8 cellular contexts compared by ENCODE assay signal in genomic region chr19:38316477-38317067, GRCh38. TPM values are rescaled to one million over a fixed set of nuclear protein-coding genes. Genes with fewer than 3 reads are reported as not detected.
DNase-seq lines count a peak whose midpoint lies in the region; ATAC-seq and TF ChIP-seq lines count a peak whose summit lies in the region.

No MANE protein-coding gene starts in this region.

- H3K4me3 ChIP-seq in AG10803 (ENCODE audit: low read length), result peak overlapping the region; percentile 49
- peak overlapping the region in 2 of 3 donors; percentile 35 to 66 for H3K4me3 ChIP-seq in liver (ENCODE audit: low read depth in 1 of 3, low read length in 3 of 3)
- peak overlapping the region in 3 of 4 donors; percentile 61 to 65 (median 62) for H3K4me3 ChIP-seq in upper lobe of left lung

- H3K4me3 Mint-ChIP-seq in activated naive CD8-positive, alpha-beta T cell treated with anti-CD3 and anti-CD28 coated beads, Interleukin-2, amount 10 ng/mL, durations not matched to agents 7 days and 5 days, result peak overlapping the region; percentile 90

- no peaks in the 10 kb centered on the region for H3K9me3 Mint-ChIP-seq in activated naive CD8-positive, alpha-beta T cell treated with anti-CD3 and anti-CD28 coated beads, Interleukin-2, amount 10 ng/mL, durations not matched to agents 7 days and 5 days

- TF ChIP-seq EP300 in upper lobe of left lung (IDR thresholded peaks at IDR 0.05), result no peak

- H3K27ac Mint-ChIP-seq in activated naive CD8-positive, alpha-beta T cell treated with anti-CD3 and anti-CD28 coated beads, Interleukin-2, amount 10 ng/mL, durations not matched to agents 7 days and 5 days, result peak overlapping the region; percentile 91

- no peaks in the 10 kb centered on the region for H3K36me3 ChIP-seq in liver (ENCODE audit: control insufficient read depth in 4 of 4, insufficient read depth in 3 of 4, low read depth in 1 of 4, low read length in 3 of 4)
- H3K36me3 ChIP-seq in upper lobe of left lung, result no peaks in the 10 kb centered on the region

- peak; percentile 8 for ATAC-seq in activated naive CD8-positive, alpha-beta T cell treated with anti-CD3 and anti-CD28 coated beads, Interleukin-2, amount 10 ng/mL, durations not matched to agents 7 days and 5 days (ENCODE audit: low read depth)
- ATAC-seq in upper lobe of left lung (ENCODE audit: low FRiP score in 2 of 2) (no peak), GM21360 (IDR thresholded peaks at IDR 0.05; ENCODE audit: unreplicated experiment) (no peak)

- H3K27ac ChIP-seq in liver (ENCODE audit: low read depth in 1 of 2, low read length in 2 of 2), result peak overlapping the region; percentile 66 to 83
- peak overlapping the region; percentile 77 to 88 (median 82) for H3K27ac ChIP-seq in upper lobe of left lung

- 33% methylated on average over 8 of the region's 8 CpGs for WGBS in liver
- 30 to 36% methylated on average over 8 of the region's 8 CpGs for WGBS in upper lobe of left lung, 2 donors

- no peaks in the 10 kb centered on the region for H3K36me3 Mint-ChIP-seq in activated naive CD8-positive, alpha-beta T cell treated with anti-CD3 and anti-CD28 coated beads, Interleukin-2, amount 10 ng/mL, durations not matched to agents 7 days and 5 days

- H3K27me3 Mint-ChIP-seq in activated naive CD8-positive, alpha-beta T cell treated with anti-CD3 and anti-CD28 coated beads, Interleukin-2, amount 10 ng/mL, durations not matched to agents 7 days and 5 days, result no peaks in the 10 kb centered on the region

- H3K9ac ChIP-seq in liver (ENCODE audit: low read depth in 1 of 2, low read length in 2 of 2), result peak overlapping the region in 1 of 2 donors; percentile 45

- POLR2A ChIA-PET in HEK293T (lab: Yijun Ruan, JAX), result no interaction called here
- POLR2A ChIA-PET in activated naive CD8-positive, alpha-beta T cell treated with anti-CD3 and anti-CD28 coated beads, Interleukin-2, amount 10 ng/mL, durations not matched to agents 7 days and 5 days (lab: Charles Lee), result no interaction called here

- no peak for TF ChIP-seq RAD21 in liver (IDR thresholded peaks at IDR 0.05)

- no peaks in the 10 kb centered on the region for H3K27me3 ChIP-seq in liver (ENCODE audit: control insufficient read depth in 4 of 4, insufficient read depth in 4 of 4, low read length in 3 of 4)
- H3K27me3 ChIP-seq in upper lobe of left lung, result no peaks in the 10 kb centered on the region

- H3K9me3 ChIP-seq in liver (ENCODE audit: control insufficient read depth in 4 of 4, low read length in 3 of 4) (no peaks in the 10 kb centered on the region), upper lobe of left lung (no peaks in the 10 kb centered on the region)

- H3K4me1 ChIP-seq in liver (ENCODE audit: control insufficient read depth in 4 of 4, insufficient read depth in 4 of 4, low read length in 3 of 4) (peaks cover 0 to 21% (median 12%) of the 10 kb centered on the region in 4 donors), upper lobe of left lung (peaks cover 34 to 64% (median 46%) of the 10 kb centered on the region in 4 donors)

- CTCF ChIA-PET in HEK293T (lab: Yijun Ruan, JAX), result no interaction called here

- no peak for TF ChIP-seq POLR2A in upper lobe of left lung (IDR thresholded peaks at IDR 0.05)

- DNase-seq in AG10803 (ENCODE audit: low read depth), result no peak
- peak; percentile 36 for DNase-seq in HEK293T (ENCODE audit: extremely low spot score)
- no peak for DNase-seq in activated naive CD8-positive, alpha-beta T cell treated with anti-CD3 and anti-CD28 coated beads, Interleukin-2, amount 10 ng/mL, durations not matched to agents 7 days and 5 days
- no peak for DNase-seq in upper lobe of left lung
- DNase-seq in NCI-H2029 treated with DMSO at 0.1 percent for 48 hours (lab: John Stamatoyannopoulos, UW), result no peak
- DNase-seq in kidney glomerular epithelial cell (lab: John Stamatoyannopoulos, UW), result no peak

- peaks cover 38% of the 10 kb centered on the region for H3K4me1 Mint-ChIP-seq in activated naive CD8-positive, alpha-beta T cell treated with anti-CD3 and anti-CD28 coated beads, Interleukin-2, amount 10 ng/mL, durations not matched to agents 7 days and 5 days

- no peak for TF ChIP-seq CTCF in AG10803 (conservative IDR thresholded peaks at IDR 0.05; ENCODE audit: low read length)
- no peak for TF ChIP-seq CTCF in liver (IDR thresholded peaks at IDR 0.05; ENCODE audit: low read depth, low read length, missing input control)
- TF ChIP-seq CTCF in upper lobe of left lung (IDR thresholded peaks at IDR 0.05), result no peak

TF ChIP-seq in HEK293T, 16 proteins besides CTCF, POLR2A, EP300 and RAD21:
- TF ChIP-seq TARDBP (IDR thresholded peaks at IDR 0.05), result no peak
- no peak for TF ChIP-seq SP1 (IDR thresholded peaks at IDR 0.05)
- no peak for TF ChIP-seq FOXK2 (IDR thresholded peaks at IDR 0.05)
- no peak for TF ChIP-seq CTBP1 (IDR thresholded peaks at IDR 0.05; ENCODE audit: borderline replicate concordance)
- TF ChIP-seq HDGF (IDR thresholded peaks at IDR 0.05; ENCODE audit: borderline replicate concordance), result no peak
- no peak for TF ChIP-seq FOXA1 (IDR thresholded peaks at IDR 0.05)
- no peak for TF ChIP-seq SUZ12 (IDR thresholded peaks at IDR 0.05)
- TF ChIP-seq ARNT (IDR thresholded peaks at IDR 0.05), result no peak
- TF ChIP-seq LEF1 (IDR thresholded peaks at IDR 0.05; ENCODE audit: borderline replicate concordance), result no peak
- TF ChIP-seq ELF4 (IDR thresholded peaks at IDR 0.05), result no peak
- TF ChIP-seq PKNOX1 (IDR thresholded peaks at IDR 0.05), result no peak

TF ChIP-seq in liver, 16 proteins besides CTCF, POLR2A, EP300 and RAD21:
- no peak for TF ChIP-seq MAX (IDR thresholded peaks at IDR 0.05)
- no peak for TF ChIP-seq TAF1 (conservative IDR thresholded peaks at IDR 0.05)
- TF ChIP-seq YY1 (IDR thresholded peaks at IDR 0.05), result no peak

RNA-seq across cellular contexts. Expression of gene YIF1B, which starts 0.8 kb away (rescaled TPM):
- total RNA-seq in activated naive CD8-positive, alpha-beta T cell treated with anti-CD3 and anti-CD28 coated beads, Interleukin-2, amount 10 ng/mL, durations not matched to agents 7 days and 5 days, result 10 to 100 TPM; 59.9 to 65.5 TPM
- total RNA-seq in liver (10 to 100 TPM; 34.1 to 42.8 TPM), upper lobe of left lung (10 to 100 TPM; 15.3 to 45.8 (median 29.8) TPM)
- 10 to 100 TPM; 43.0 to 74.1 TPM for polyA plus RNA-seq in liver

RNA-seq across cellular contexts. Expression of gene KCNK6, which starts 3.1 kb away (rescaled TPM):
- 10 to 100 TPM; 12.9 to 13.3 TPM for total RNA-seq in activated naive CD8-positive, alpha-beta T cell treated with anti-CD3 and anti-CD28 coated beads, Interleukin-2, amount 10 ng/mL, durations not matched to agents 7 days and 5 days
- total RNA-seq in liver, result 1 to 10 TPM; 3.0 to 4.6 TPM
- polyA plus RNA-seq in liver, result 1 to 10 TPM; 1.2 to 2.5 TPM
- total RNA-seq in upper lobe of left lung, result 10 to 100 TPM in 4 of 6 donors, 1 to 10 TPM in 2; 6.8 to 22.0 (median 12.0) TPM

RNA-seq across cellular contexts. Expression of gene C19orf33, which starts 12.5 kb away (rescaled TPM):
- total RNA-seq in activated naive CD8-positive, alpha-beta T cell treated with anti-CD3 and anti-CD28 coated beads, Interleukin-2, amount 10 ng/mL, durations not matched to agents 7 days and 5 days, result not detected
- total RNA-seq in liver, result 1 to 10 TPM in 1 of 2 donors, not detected in 1; 1.6 TPM
- under 1 TPM in 1 of 2 donors, not detected in 1; 0.36 TPM for polyA plus RNA-seq in liver
- 100 to 1,000 TPM in 4 of 6 donors, 10 to 100 TPM in 2; 65.0 to 251 (median 144) TPM for total RNA-seq in upper lobe of left lung

RNA-seq across cellular contexts. Expression of gene CATSPERG, which starts 19.1 kb away (rescaled TPM):
- total RNA-seq in activated naive CD8-positive, alpha-beta T cell treated with anti-CD3 and anti-CD28 coated beads, Interleukin-2, amount 10 ng/mL, durations not matched to agents 7 days and 5 days, result 10 to 100 TPM; 11.9 to 12.4 TPM
- total RNA-seq in liver (1 to 10 TPM; 1.8 to 3.3 TPM), upper lobe of left lung (10 to 100 TPM in 3 of 6 donors, 1 to 10 TPM in 3; 4.4 to 48.2 (median 10.5) TPM)
- polyA plus RNA-seq in liver, result 1 to 10 TPM; 1.2 to 1.6 TPM

RNA-seq across cellular contexts. Expression of gene SPINT2, which starts 52.2 kb away (rescaled TPM):
- 10 to 100 TPM; 50.3 to 60.9 TPM for total RNA-seq in activated naive CD8-positive, alpha-beta T cell treated with anti-CD3 and anti-CD28 coated beads, Interleukin-2, amount 10 ng/mL, durations not matched to agents 7 days and 5 days
- total RNA-seq in liver (10 to 100 TPM in 1 of 2 donors, 1 to 10 TPM in 1; 7.0 to 43.0 TPM), upper lobe of left lung (100 to 1,000 TPM; 192 to 583 (median 317) TPM)
- polyA plus RNA-seq in liver, result 10 to 100 TPM in 1 of 2 donors, 1 to 10 TPM in 1; 7.1 to 14.2 TPM

Comparison
In these comparisons a context has a peak if more than half of its experiments do, and no peak if none do; other contexts are left out.
1. RNA of gene C19orf33, which starts 12.5 kb away (total RNA-seq): 65.0 to 251 TPM in upper lobe of left lung; 1.6 TPM in liver and not detected in activated naive CD8-positive, alpha-beta T cell treated with anti-CD3 and anti-CD28 coated beads, Interleukin-2, amount 10 ng/mL, durations not matched to agents 7 days and 5 days; every median in the first group is over 10 times any median in the second.
2. Peak in every context shown above with its lines, with median percentiles within 50 percentile points of each other: H3K4me3 ChIP-seq.